In the genomic region with DNA sequence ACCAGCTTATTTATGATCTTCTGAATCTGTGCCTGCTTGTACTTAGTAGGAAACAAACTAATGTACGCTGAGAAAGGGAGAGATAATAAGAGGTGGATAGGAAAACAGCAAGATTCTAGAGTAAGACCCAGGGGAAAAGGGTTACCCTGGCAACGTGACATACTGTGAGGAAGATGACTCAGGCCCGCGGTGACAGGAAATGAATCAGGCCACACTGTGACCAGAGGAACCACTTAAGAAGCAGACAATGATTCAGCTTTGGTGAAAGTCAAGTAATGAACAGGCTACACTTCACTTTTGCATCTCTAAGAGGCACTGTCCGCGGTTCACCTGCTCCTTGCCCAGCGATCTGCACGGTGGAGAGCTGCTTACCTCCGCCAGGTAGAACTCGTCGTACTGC, we compare ENCODE assay signal across 8 cellular contexts.
DNase-seq lines count a peak whose midpoint lies in the region; ATAC-seq and TF ChIP-seq lines count a peak whose summit lies in the region.

No MANE protein-coding gene starts in this region.

- ATAC-seq in GM19328 (IDR thresholded peaks at IDR 0.05; ENCODE audit: unreplicated experiment) (peak; percentile 97), HG03139 (IDR thresholded peaks at IDR 0.05; ENCODE audit: unreplicated experiment) (peak; percentile 97), Panc1 (peak; percentile 66; the same call in 1 of the 2 replicates)

- TF ChIP-seq POLR2A in Peyer's patch (IDR thresholded peaks at IDR 0.05), result no peak

- no peak overlapping the region for H3K4me3 ChIP-seq in Panc1 (ENCODE audit: low read depth in 2 of 2, low read length in 2 of 2)
- no peak overlapping the region for H3K4me3 ChIP-seq in mammary epithelial cell (replicated peaks in 1 of 3; ENCODE audit: insufficient read depth in 1 of 3, low read depth in 2 of 3, low read length in 3 of 3)
- H3K4me3 ChIP-seq in Peyer's patch, result no peak overlapping the region

- DNase-seq in CMK (ENCODE audit: low read depth) (peak; percentile 4), Panc1 (ENCODE audit: low read depth, low spot score) (peak; percentile 24), mammary epithelial cell (peak; percentile 64), NCI-H446 treated with DMSO at 0.1 percent for 48 hours (lab: John Stamatoyannopoulos, UW) (no peak), Peyer's patch (no peak)
- DNase-seq in stimulated activated CD4-positive, alpha-beta T cell treated with anti-CD3 and anti-CD28 coated beads, Interleukin-12 subunit alpha, Interleukin-12 subunit beta, amount 100 ng/mL, for 24 hours (ENCODE audit: low read depth in 2 of 2), result peak; percentile 16 to 53

- in situ Hi-C loops in Panc1 (cut with HindIII; ENCODE audit: low pct_unique_long_range_greater_than_20kb, low sequenced_read_pairs) (no loop called here), mammary epithelial cell (cut with MboI; ENCODE audit: low sequenced_read_pairs in 2 of 2) (no loop called here)

- H2AFZ ChIP-seq in mammary epithelial cell (ENCODE audit: low read depth, low read length), result peak overlapping the region; percentile 18

- no peak overlapping the region for H3K4me2 ChIP-seq in mammary epithelial cell (ENCODE audit: insufficient read depth, low read depth, low read length)

- WGBS in mammary epithelial cell (ENCODE audit: low coverage, missing lambda C conversion rate), result 75% methylated on average over 11 of the region's 11 CpGs

- H3K36me3 ChIP-seq in Panc1 (ENCODE audit: control insufficient read depth, insufficient read depth, low read length) (no peaks in the 10 kb centered on the region), mammary epithelial cell (ENCODE audit: insufficient read depth, low read length) (no peaks in the 10 kb centered on the region), Peyer's patch (no peaks in the 10 kb centered on the region)

- H3K27ac ChIP-seq in Panc1 (ENCODE audit: low read length) (no peak overlapping the region), mammary epithelial cell (ENCODE audit: insufficient read depth, low read depth, low read length) (peak overlapping the region; percentile 46), Peyer's patch (no peak overlapping the region)

- CTCF ChIA-PET in Panc1 (lab: Charles Lee) (no interaction called here), mammary epithelial cell (lab: Charles Lee; ENCODE audit: low non-redundant PET) (no interaction called here)

- POLR2A ChIA-PET in Panc1 (lab: Charles Lee), result no interaction called here

- H3K9ac ChIP-seq in mammary epithelial cell (ENCODE audit: insufficient read depth, low read length), result no peak overlapping the region

- H3K79me2 ChIP-seq in mammary epithelial cell (ENCODE audit: insufficient read depth, low read length), result no peaks in the 10 kb centered on the region

- BruUV-seq in Panc1 (replicated peaks; lab: Mats Ljungman, UMichigan) (no TSS peak), mammary epithelial cell (replicated peaks; lab: Mats Ljungman, UMichigan) (no TSS peak)

- dilution Hi-C loops in mammary epithelial cell (cut with HindIII; ENCODE audit: low sequenced_read_pairs), result no loop called here

- intact Hi-C loops in Panc1 (cut with micrococcal nuclease; ENCODE audit: unreplicated experiment) (no loop called here), mammary epithelial cell (cut with micrococcal nuclease) (no loop called here)

- no peaks in the 10 kb centered on the region for H3K27me3 ChIP-seq in Panc1 (ENCODE audit: control insufficient read depth, insufficient read depth, low read length)
- no peaks in the 10 kb centered on the region for H3K27me3 ChIP-seq in mammary epithelial cell (ENCODE audit: insufficient read depth, low read length)
- no peaks in the 10 kb centered on the region for H3K27me3 ChIP-seq in Peyer's patch

- H4K20me1 ChIP-seq in mammary epithelial cell (ENCODE audit: insufficient read depth, low read length), result no peaks in the 10 kb centered on the region

- TF ChIP-seq CTCF in Panc1 (IDR thresholded peaks at IDR 0.05), result no peak
- no peak for TF ChIP-seq CTCF in mammary epithelial cell (conservative IDR thresholded peaks at IDR 0.05 in 1 of 2, IDR thresholded peaks at IDR 0.05 in 1 of 2; ENCODE audit: extremely low read depth in 1 of 2, insufficient read depth in 1 of 2, low read depth in 1 of 2, low read length in 2 of 2)
- TF ChIP-seq CTCF in Peyer's patch (IDR thresholded peaks at IDR 0.05), result no peak

- H3K9me3 ChIP-seq in Panc1 (ENCODE audit: control insufficient read depth, insufficient read depth, low read depth, low read length), result no peaks in the 10 kb centered on the region
- no peaks in the 10 kb centered on the region for H3K9me3 ChIP-seq in mammary epithelial cell (replicated peaks; ENCODE audit: insufficient read depth, low read length)
- H3K9me3 ChIP-seq in Peyer's patch, result no peaks in the 10 kb centered on the region

- H3K4me1 ChIP-seq in Panc1 (ENCODE audit: control insufficient read depth, insufficient read depth, low read length) (no peaks in the 10 kb centered on the region), mammary epithelial cell (ENCODE audit: insufficient read depth, low read length) (peaks cover 9% of the 10 kb centered on the region), Peyer's patch (no peaks in the 10 kb centered on the region)

Comparison
In these comparisons a context has a peak if more than half of its experiments do, and no peak if none do; other contexts are left out.
1. DNase-seq: peak in CMK (single experiment), Panc1 (single experiment), mammary epithelial cell (single experiment) and stimulated activated CD4-positive, alpha-beta T cell treated with anti-CD3 and anti-CD28 coated beads, Interleukin-12 subunit alpha, Interleukin-12 subunit beta, amount 100 ng/mL, for 24 hours (2 of 2); none in NCI-H446 treated with DMSO at 0.1 percent for 48 hours (single experiment) and Peyer's patch (0 of 3).
2. Peak in every context shown above with its lines, with median percentiles within 50 percentile points of each other: ATAC-seq.